ENCODE assay signal across 23 cellular contexts in the genomic region with DNA sequence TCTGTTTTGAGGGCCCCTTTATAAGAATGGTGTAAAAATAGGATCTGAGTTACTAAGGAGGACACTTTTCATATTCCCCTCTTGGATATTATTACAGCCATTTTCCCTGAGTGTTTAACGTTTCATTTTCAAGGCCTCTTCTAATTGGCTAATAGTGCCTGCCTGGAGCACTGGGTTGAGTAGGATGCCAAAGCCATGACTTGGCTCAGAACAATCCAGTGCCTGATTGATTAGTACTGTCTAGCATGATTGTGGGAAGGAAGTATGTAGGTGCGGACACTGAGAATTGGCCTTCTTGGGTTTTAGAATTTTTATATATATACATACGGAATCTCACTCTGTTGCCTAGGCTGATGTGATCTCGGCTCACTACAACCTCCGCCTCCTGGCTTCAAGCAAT.
DNase-seq lines count a peak whose midpoint lies in the region; ATAC-seq and TF ChIP-seq lines count a peak whose summit lies in the region.
"Had no signal": no experiment of that assay in that cellular context is flagged by ENCODE, and none has a peak within 500 bp of the region (broad histone marks: within the 10 kb centered on the region; RNA-seq: fewer than 3 reads in every experiment).

No MANE protein-coding gene starts in this region.

- DNase-seq in ACHN = peak; percentile 34
- peak; percentile 40 for DNase-seq in HT1080 (ENCODE audit: low read depth)
- DNase-seq in astrocyte of the hippocampus (ENCODE audit: low read depth, low spot score) = peak; percentile 60
- peak; percentile 22 for DNase-seq in glomerular visceral epithelial cell (ENCODE audit: extremely low spot score)
- no peak for DNase-seq in COR-L47 (lab: John Stamatoyannopoulos, UW)
- DNase-seq in GM13976 (ENCODE audit: low spot score) = no peak
- DNase-seq in lower lobe of right lung = no peak
- DNase-seq: activated CD4-positive, alpha-beta T cell treated with anti-CD3 and anti-CD28 coated beads for 48 hours; DMS 273 treated with DMSO at 0.1 percent for 48 hours; effector CD8-positive, alpha-beta T cell; glutamatergic neuron; left lung; NCI-H1417; NCI-H2107; NCI-H510A; pancreas; stimulated activated CD4-positive, alpha-beta T cell treated with anti-CD3 and anti-CD28 coated beads, Interleukin-12 subunit alpha, Interleukin-12 subunit beta, amount 100 ng/mL, for 4 hours; tibial artery had no signal

- H3K9me3 ChIP-seq in lower lobe of right lung = no peaks in the 10 kb centered on the region
- H3K9me3 ChIP-seq: left lung, pancreas, right atrium auricular region, tibial artery had no signal

- no peak for TF ChIP-seq CTCF in GM13976 (IDR thresholded peaks at IDR 0.05; ENCODE audit: borderline replicate concordance, control extremely low read depth, extremely low read depth, insufficient read depth, missing control alignments)
- no peak for TF ChIP-seq CTCF in lower lobe of right lung (IDR thresholded peaks at IDR 0.05)

- ATAC-seq in HG02588 (IDR thresholded peaks at IDR 0.05; ENCODE audit: unreplicated experiment) = no peak
- ATAC-seq in lower lobe of right lung = no peak
- ATAC-seq: A549, esophagus mucosa, left lung, pancreas had no signal

- no peak overlapping the region for H3K27ac ChIP-seq in lower lobe of right lung
- H3K27ac ChIP-seq: A549; BLaER1 treated with 17β-estradiol and CSF1 and Interleukin-3, amounts not matched to agents 10 nM and 100 nM; left lung; pancreas; right atrium auricular region; tibial artery had no signal

- in situ Hi-C loops in ACHN (cut with HindIII; ENCODE audit: low pct_ligation_motif_present, low pct_unique_long_range_greater_than_20kb, low sequenced_read_pairs) (no loop called here), GM13976 (cut with MboI; ENCODE audit: low sequenced_read_pairs, unreplicated experiment) (no loop called here)

- no peaks in the 10 kb centered on the region for H3K27me3 ChIP-seq in lower lobe of right lung (ENCODE audit: low read depth)
- H3K27me3 ChIP-seq: BLaER1 treated with 17β-estradiol and CSF1 and Interleukin-3, amounts not matched to agents 10 nM and 100 nM; left lung; pancreas; right atrium auricular region; tibial artery had no signal

- intact Hi-C loops in lower lobe of right lung (cut with DNase I) = no loop called here

- no peak overlapping the region for H3K4me3 ChIP-seq in lower lobe of right lung
- H3K4me3 ChIP-seq: A549; BLaER1 treated with 17β-estradiol and CSF1 and Interleukin-3, amounts not matched to agents 10 nM and 100 nM; left lung; pancreas; right atrium auricular region; tibial artery had no signal

- H3K36me3 ChIP-seq in lower lobe of right lung = no peaks in the 10 kb centered on the region
- H3K36me3 ChIP-seq: BLaER1 treated with 17β-estradiol and CSF1 and Interleukin-3, amounts not matched to agents 10 nM and 100 nM; left lung; pancreas; right atrium auricular region; tibial artery had no signal

- H3K4me1 ChIP-seq in lower lobe of right lung = peaks cover 10% of the 10 kb centered on the region
- H3K4me1 ChIP-seq: pancreas, tibial artery had no signal

Comparison
In these comparisons a context has a peak if more than half of its experiments do, and no peak if none do; other contexts are left out.
1. DNase-seq: peak in ACHN (single experiment), HT1080 (single experiment), astrocyte of the hippocampus (single experiment) and glomerular visceral epithelial cell (single experiment); none in COR-L47 (single experiment), GM13976 (single experiment) and lower lobe of right lung (single experiment).